In the genomic region with DNA sequence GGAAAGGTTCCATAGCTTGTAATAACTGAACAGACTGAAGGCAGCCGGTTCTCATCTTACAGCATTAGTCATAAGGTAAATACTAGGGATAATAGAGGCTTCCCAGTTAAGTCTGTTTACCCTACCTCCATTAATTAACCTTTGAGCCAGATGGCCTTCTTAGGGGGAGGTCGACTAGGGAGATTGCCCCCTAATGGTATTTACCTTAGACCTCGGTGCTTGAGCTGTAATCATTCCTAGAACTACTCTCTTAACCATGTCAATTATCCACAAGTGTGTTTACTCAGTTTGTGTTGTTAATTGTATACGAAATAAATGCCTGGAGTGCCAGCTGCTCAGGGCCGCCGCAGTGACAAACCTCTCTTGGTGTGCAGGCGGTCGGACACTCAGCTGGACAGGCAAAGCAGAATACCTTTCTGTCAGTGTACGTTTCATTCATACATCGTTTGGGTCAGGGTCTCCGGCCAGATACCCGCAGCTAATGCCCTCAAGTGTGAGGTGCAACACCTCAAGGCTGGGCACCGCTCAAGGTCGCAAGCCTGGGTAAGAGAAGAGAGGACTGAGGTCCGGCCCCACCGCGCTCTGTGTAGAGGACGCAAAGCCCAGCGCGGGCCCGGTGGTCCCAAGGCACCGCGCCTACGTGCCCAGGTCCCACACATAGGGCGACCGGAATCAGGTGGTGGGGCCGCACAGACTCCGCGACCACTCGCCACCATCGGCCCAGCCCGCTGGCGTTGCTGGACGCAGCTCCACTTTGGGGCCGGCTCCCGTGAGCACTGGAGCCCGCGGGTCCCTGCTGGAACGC, we compare ENCODE assay signal across 14 cellular contexts.
DNase-seq lines count a peak whose midpoint lies in the region; ATAC-seq, FAIRE-seq and TF ChIP-seq lines count a peak whose summit lies in the region.
"Had no signal": no experiment of that assay in that cellular context is flagged by ENCODE, and none has a peak within 500 bp of the region (broad histone marks: within the 10 kb centered on the region; RNA-seq: fewer than 3 reads in every experiment).

No MANE protein-coding gene starts in this region.

- TF ChIP-seq POLR2A in transverse colon (IDR thresholded peaks at IDR 0.05): peak; percentile 58

- FAIRE-seq in urothelium cell line (lab: Jason Lieb, UNC): no peak

- 38 to 53% methylated on average over 33 to 36 of the region's 39 CpGs for WGBS in heart right ventricle, 2 donors
- WGBS in transverse colon (ENCODE audit: low coverage in 1 of 2), 2 donors: 60% methylated on average over 1 of the region's 39 CpGs; no CpG with 5 or more reads in 1 of the 2 donors

- TF ChIP-seq CTCF in heart right ventricle (IDR thresholded peaks at IDR 0.05): no peak
- no peak for TF ChIP-seq CTCF in right atrium auricular region (IDR thresholded peaks at IDR 0.05)
- no peak for TF ChIP-seq CTCF in fibroblast of pulmonary artery (IDR thresholded peaks at IDR 0.05; ENCODE audit: low read length, missing control alignments)
- TF ChIP-seq CTCF in transverse colon (IDR thresholded peaks at IDR 0.05): no peak

- peaks cover 0 to 6% (median 0%) of the 10 kb centered on the region in 7 donors for H3K27me3 ChIP-seq in heart right ventricle
- H3K27me3 ChIP-seq in right atrium auricular region: no peaks in the 10 kb centered on the region
- no peaks in the 10 kb centered on the region for H3K27me3 ChIP-seq in transverse colon

- no peak for DNase-seq in heart right ventricle
- no peak for DNase-seq in right atrium auricular region (ENCODE audit: low spot score)
- DNase-seq in NCI-H2196 (lab: John Stamatoyannopoulos, UW; ENCODE audit: unreplicated experiment): peak; percentile 40
- no peak for DNase-seq in fibroblast of pulmonary artery (ENCODE audit: low read depth)
- no peak for DNase-seq in transverse colon
- no peak for DNase-seq in urothelium cell line (ENCODE audit: low spot score)
- no peak for DNase-seq in stimulated activated CD4-positive, alpha-beta T cell treated with anti-CD3 and anti-CD28 coated beads, Interleukin-2, amount 100 ng/mL, for 24 hours
- DNase-seq: GDM1, MM.1S, NCI-H524, T-helper 9 cell had no signal

- in situ Hi-C loops in transverse colon (cut with MboI; ENCODE audit: low pct_ligation_motif_present in 1 of 4, low pct_unique_long_range_greater_than_20kb in 1 of 4, low sequenced_read_pairs in 3 of 4): no loop called here

- ATAC-seq in heart right ventricle: no peak
- no peak for ATAC-seq in GM21619 (IDR thresholded peaks at IDR 0.05; ENCODE audit: unreplicated experiment)
- ATAC-seq: HCT116 had no signal

- H3K4me1 ChIP-seq in heart right ventricle (no peaks in the 10 kb centered on the region), right atrium auricular region (no peaks in the 10 kb centered on the region), transverse colon (peaks cover 0 to 3% (median 0%) of the 10 kb centered on the region in 4 donors)

- no peaks in the 10 kb centered on the region for H3K9me3 ChIP-seq in heart right ventricle
- no peaks in the 10 kb centered on the region for H3K9me3 ChIP-seq in right atrium auricular region
- no peaks in the 10 kb centered on the region for H3K9me3 ChIP-seq in transverse colon

- H3K27ac ChIP-seq in heart right ventricle (no peak overlapping the region), right atrium auricular region (no peak overlapping the region), transverse colon (peak overlapping the region in 2 of 4 donors; percentile 75 to 76)
- H3K27ac ChIP-seq: C4-2B had no signal

- TF ChIP-seq EP300 in transverse colon (IDR thresholded peaks at IDR 0.05; ENCODE audit: low read depth): no peak

- intact Hi-C loops in heart right ventricle (cut with DNase I): no loop called here
- intact Hi-C loops in transverse colon (cut with DNase I; ENCODE audit: low total_unique reads): no loop called here

- peak overlapping the region in 6 of 10 donors; percentile 12 to 49 (median 41) for H3K4me3 ChIP-seq in heart right ventricle
- H3K4me3 ChIP-seq in right atrium auricular region: no peak overlapping the region
- peak overlapping the region; percentile 10 for H3K4me3 ChIP-seq in fibroblast of pulmonary artery (replicated peaks; ENCODE audit: low read depth, low read length)
- H3K4me3 ChIP-seq in transverse colon: peak overlapping the region in 2 of 4 donors; percentile 27 to 48

- H3K36me3 ChIP-seq in heart right ventricle (no peaks in the 10 kb centered on the region), right atrium auricular region (no peaks in the 10 kb centered on the region), transverse colon (no peaks in the 10 kb centered on the region)

Comparison
In these comparisons a context has a peak if more than half of its experiments do, and no peak if none do; other contexts are left out.
1. H3K4me3 ChIP-seq: peak in heart right ventricle (6 of 10) and fibroblast of pulmonary artery (single experiment); none in right atrium auricular region (0 of 2).